In genomic region chr16:85782476-85782875, GRCh38 we compare ENCODE assay signal across 14 cellular contexts. TPM values are rescaled to one million over a fixed set of nuclear protein-coding genes. Genes with fewer than 3 reads are reported as not detected.
A peak's percentile ranks its signal among the peaks of the same experiment; 100 is the strongest.
DNase-seq lines count a peak whose midpoint lies in the region; ATAC-seq, FAIRE-seq and TF ChIP-seq lines count a peak whose summit lies in the region.
"Had no signal": no experiment of that assay in that cellular context is flagged by ENCODE, and none has a peak within 500 bp of the region (broad histone marks: within the 10 kb centered on the region; RNA-seq: fewer than 3 reads in every experiment).

No MANE protein-coding gene starts in this region.

- no peaks in the 10 kb centered on the region for H3K27me3 Mint-ChIP-seq in GM23338 (ENCODE audit: insufficient read depth, low read depth, poor library complexity)
- H3K27me3 Mint-ChIP-seq in astrocyte (ENCODE audit: low read depth, unreplicated experiment) = no peaks in the 10 kb centered on the region
- H3K27me3 Mint-ChIP-seq: activated CD4-positive, alpha-beta T cell treated with anti-CD3 and anti-CD28 coated beads, Interleukin-2, amount 10 ng/mL, durations not matched to agents 24 days and 14 days; effector memory CD8-positive, alpha-beta T cell had no signal

- no peaks in the 10 kb centered on the region for H3F3A ChIP-seq in GM23338 (replicated peaks; ENCODE audit: low read depth)

- H3K36me3 Mint-ChIP-seq in GM23338 (ENCODE audit: low read depth) (peaks cover 62% of the 10 kb centered on the region), astrocyte (ENCODE audit: low read depth, unreplicated experiment) (peaks cover 15% of the 10 kb centered on the region)

- no peak overlapping the region for H3K4me3 ChIP-seq in GM23338
- no peak overlapping the region for H3K4me3 ChIP-seq in astrocyte (ENCODE audit: insufficient read depth, low read depth, low read length)
- H3K4me3 ChIP-seq in HAP-1 = no peak overlapping the region
- H3K4me3 ChIP-seq: BLaER1 treated with 17β-estradiol and CSF1 and Interleukin-3, amounts not matched to agents 10 nM and 100 nM; Peyer's patch had no signal

- H4K20me1 ChIP-seq in GM23338 (replicated peaks; ENCODE audit: insufficient read depth) (peaks cover 21% of the 10 kb centered on the region), astrocyte (ENCODE audit: insufficient read depth, low read length) (peaks cover 82% of the 10 kb centered on the region)

- H3K9me2 ChIP-seq in GM23338 (ENCODE audit: insufficient read depth) = no peaks in the 10 kb centered on the region

- H3K4me2 ChIP-seq in GM23338 = no peak overlapping the region
- no peak overlapping the region for H3K4me2 ChIP-seq in astrocyte (ENCODE audit: low read length)
- H3K4me2 ChIP-seq: BLaER1 treated with 17β-estradiol and CSF1 and Interleukin-3, amounts not matched to agents 10 nM and 100 nM had no signal

- H3K27ac Mint-ChIP-seq in GM23338 = no peak overlapping the region; the same call in 1 of the 2 replicates
- no peak overlapping the region for H3K27ac Mint-ChIP-seq in astrocyte (ENCODE audit: unreplicated experiment)
- H3K27ac Mint-ChIP-seq: activated CD4-positive, alpha-beta T cell treated with anti-CD3 and anti-CD28 coated beads, Interleukin-2, amount 10 ng/mL, durations not matched to agents 24 days and 14 days; activated T-cell treated with anti-CD3 and anti-CD28 coated beads, Interleukin-2, amount 50 U/mL, for 72 hours; T-helper 2 cell treated with Interferon-gamma antibody and Interleukin-4, amounts not matched to agents 5 μg/mL and 100 μg/mL, for 36 hours had no signal

- no peaks in the 10 kb centered on the region; the same call in 2 of the 3 replicates for H3K9me3 Mint-ChIP-seq in GM23338
- H3K9me3 Mint-ChIP-seq in astrocyte (ENCODE audit: unreplicated experiment) = no peaks in the 10 kb centered on the region
- H3K9me3 Mint-ChIP-seq: activated CD4-positive, alpha-beta T cell treated with anti-CD3 and anti-CD28 coated beads, Interleukin-2, amount 10 ng/mL, durations not matched to agents 24 days and 14 days; activated T-cell treated with anti-CD3 and anti-CD28 coated beads, Interleukin-2, amount 50 U/mL, for 72 hours; effector memory CD8-positive, alpha-beta T cell; T-helper 2 cell treated with Interferon-gamma antibody and Interleukin-4, amounts not matched to agents 5 μg/mL and 100 μg/mL, for 36 hours had no signal

- FAIRE-seq in astrocyte (lab: Jason Lieb, UNC) = no peak

- 0 out of 2 replicates have a peak overlapping the region, but pooled peaks have one; percentile 32 for H3K27ac ChIP-seq in GM23338 (ENCODE audit: low read depth)
- H3K27ac ChIP-seq in astrocyte (ENCODE audit: low read depth, low read length) = no peak overlapping the region
- H3K27ac ChIP-seq: BLaER1 treated with 17β-estradiol and CSF1 and Interleukin-3, amounts not matched to agents 10 nM and 100 nM had no signal

- in situ Hi-C loops in HAP-1 (cut with MboI; ENCODE audit: low sequenced_read_pairs) = no loop called here

- peak; percentile 29 for DNase-seq in AG08396 (ENCODE audit: low spot score)
- DNase-seq in GM23338 (ENCODE audit: low spot score) = no peak
- peak; percentile 40 for DNase-seq in astrocyte (ENCODE audit: low read depth)
- peak; percentile 31 for DNase-seq in medulla oblongata (ENCODE audit: extremely low spot score)
- no peak for DNase-seq in HAP-1 (ENCODE audit: low spot score in 2 of 2)
- DNase-seq in NCI-H2107 (lab: John Stamatoyannopoulos, UW) = no peak
- DNase-seq: activated CD4-positive, alpha-beta T cell treated with anti-CD3 and anti-CD28 coated beads, Interleukin-2, amount 10 ng/mL, durations not matched to agents 24 days and 14 days; activated T-cell treated with anti-CD3 and anti-CD28 coated beads, Interleukin-2, amount 50 U/mL, for 72 hours; effector memory CD8-positive, alpha-beta T cell had no signal

- H3K4me1 Mint-ChIP-seq in GM23338 (no peaks in the 10 kb centered on the region), astrocyte (ENCODE audit: low read depth, unreplicated experiment) (peaks cover 15% of the 10 kb centered on the region)

- H2AFZ ChIP-seq in GM23338 (no peak overlapping the region), astrocyte (ENCODE audit: low read depth, low read length) (no peak overlapping the region)

- TF ChIP-seq CTCF in GM23338 (conservative IDR thresholded peaks at IDR 0.05; ENCODE audit: low read depth in 2 of 2) (no peak), astrocyte (IDR thresholded peaks at IDR 0.05; ENCODE audit: insufficient read depth, low read depth, low read length) (no peak)

- no peaks in the 10 kb centered on the region for H3K4me1 ChIP-seq in GM23338 (ENCODE audit: insufficient read depth)
- peaks cover 14% of the 10 kb centered on the region for H3K4me1 ChIP-seq in astrocyte (ENCODE audit: insufficient read depth, low read length)
- no peaks in the 10 kb centered on the region for H3K4me1 ChIP-seq in HAP-1
- H3K4me1 ChIP-seq: BLaER1 treated with 17β-estradiol and CSF1 and Interleukin-3, amounts not matched to agents 10 nM and 100 nM had no signal

- ATAC-seq in GM23338 (no peak), HG02623 (IDR thresholded peaks at IDR 0.05; ENCODE audit: unreplicated experiment) (no peak), HG02938 (IDR thresholded peaks at IDR 0.05; ENCODE audit: unreplicated experiment) (no peak)
- ATAC-seq: activated T-cell treated with anti-CD3 and anti-CD28 coated beads, Interleukin-2, amount 50 U/mL, for 72 hours; effector memory CD8-positive, alpha-beta T cell had no signal

- H3K27me3 ChIP-seq in GM23338 (ENCODE audit: insufficient read depth) (no peaks in the 10 kb centered on the region), astrocyte (ENCODE audit: insufficient read depth, low read length) (no peaks in the 10 kb centered on the region), HAP-1 (ENCODE audit: low read depth) (no peaks in the 10 kb centered on the region)
- H3K27me3 ChIP-seq: BLaER1 treated with 17β-estradiol and CSF1 and Interleukin-3, amounts not matched to agents 10 nM and 100 nM; Peyer's patch had no signal

- H3K9ac ChIP-seq in astrocyte (ENCODE audit: low read length) = no peak overlapping the region

- H3K9me3 ChIP-seq in astrocyte (ENCODE audit: insufficient read depth, low read depth, low read length) (no peaks in the 10 kb centered on the region), HAP-1 (no peaks in the 10 kb centered on the region)
- H3K9me3 ChIP-seq: BLaER1 treated with 17β-estradiol and CSF1 and Interleukin-3, amounts not matched to agents 10 nM and 100 nM; Peyer's patch had no signal

- H3K4me3 Mint-ChIP-seq in GM23338 = no peak overlapping the region
- no peak overlapping the region for H3K4me3 Mint-ChIP-seq in astrocyte (ENCODE audit: unreplicated experiment)
- H3K4me3 Mint-ChIP-seq: activated CD4-positive, alpha-beta T cell treated with anti-CD3 and anti-CD28 coated beads, Interleukin-2, amount 10 ng/mL, durations not matched to agents 24 days and 14 days; activated T-cell treated with anti-CD3 and anti-CD28 coated beads, Interleukin-2, amount 50 U/mL, for 72 hours; effector memory CD8-positive, alpha-beta T cell; T-helper 2 cell treated with Interferon-gamma antibody and Interleukin-4, amounts not matched to agents 5 μg/mL and 100 μg/mL, for 36 hours had no signal

- H3K79me2 ChIP-seq in GM23338 (replicated peaks; ENCODE audit: insufficient read depth) (peaks cover 30% of the 10 kb centered on the region), astrocyte (ENCODE audit: insufficient read depth, low read length) (peaks cover 57% of the 10 kb centered on the region)

- H3K36me3 ChIP-seq in GM23338 (ENCODE audit: insufficient read depth) (peaks cover 26% of the 10 kb centered on the region), astrocyte (ENCODE audit: insufficient read depth, low read length) (peaks cover 41% of the 10 kb centered on the region), HAP-1 (replicated peaks) (peaks cover 60% of the 10 kb centered on the region)

TF ChIP-seq in GM23338, 12 proteins besides CTCF, POLR2A, EP300 and RAD21 (continues in another document):
- TF ChIP-seq ZNF331 (CRISPR knock-in tag; IDR thresholded peaks at IDR 0.05; ENCODE audit: low read depth) (no peak), NANOG (IDR thresholded peaks at IDR 0.05; ENCODE audit: borderline replicate concordance) (no peak), STAT1 (IDR thresholded peaks at IDR 0.05; ENCODE audit: unreplicated experiment) (no peak), ETS1 (IDR thresholded peaks at IDR 0.05) (no peak), EZH2 (IDR thresholded peaks at IDR 0.05; ENCODE audit: low read depth, unreplicated experiment) (no peak), ZNF114 (CRISPR knock-in tag; IDR thresholded peaks at IDR 0.05) (no peak), JUNB (IDR thresholded peaks at IDR 0.05; ENCODE audit: unreplicated experiment) (no peak)

RNA-seq across cellular contexts. Expression of gene EMC8, which starts 16.9 kb away (rescaled TPM):
- total RNA-seq in GM23338 (2014; rRNA removed; shearing (Covaris generic)) = 61.0 and 69.4 TPM in 2 replicates
- 47.5 and 51.1 TPM in 2 replicates for polyA plus RNA-seq in GM23338 (2016; fragmentation: Nextera tagmentation; extraction: Ambion mirVana)
- total RNA-seq in astrocyte = 41.3 and 42.7 TPM in 2 replicates

RNA-seq across cellular contexts. Expression of gene COX4I1, which starts 17.0 kb away (rescaled TPM):
- total RNA-seq in GM23338 (2014; rRNA removed; shearing (Covaris generic)) = 329 and 388 TPM in 2 replicates
- 1,008 and 1,053 TPM in 2 replicates for polyA plus RNA-seq in GM23338 (2016; fragmentation: Nextera tagmentation; extraction: Ambion mirVana)
- total RNA-seq in astrocyte = 453 and 459 TPM in 2 replicates

RNA-seq across cellular contexts. Expression of gene C16orf74, which starts 31.6 kb away (rescaled TPM):
- 11.3 and 12.1 TPM in 2 replicates for total RNA-seq in GM23338 (2014; rRNA removed; shearing (Covaris generic))
- polyA plus RNA-seq in GM23338 (2016; fragmentation: Nextera tagmentation; extraction: Ambion mirVana) = 19.0 and 19.1 TPM in 2 replicates
- 2.6 and 4.7 TPM in 2 replicates for total RNA-seq in astrocyte

Comparison
In these comparisons a context has a peak if more than half of its experiments do, and no peak if none do; other contexts are left out.
1. DNase-seq: peak in AG08396 (single experiment), astrocyte (single experiment) and medulla oblongata (single experiment); none in GM23338 (single experiment), HAP-1 (0 of 2) and NCI-H2107 (single experiment).